Comparison of ENCODE assay signal across 26 cellular contexts in genomic region chr9:24132244-24132643, GRCh38.
"Had no signal": no experiment of that assay in that cellular context is flagged by ENCODE, and none has a peak within 500 bp of the region (broad histone marks: within the 10 kb centered on the region; RNA-seq: fewer than 3 reads in every experiment).

No MANE protein-coding gene starts in this region.

- ATAC-seq: effector memory CD8-positive, alpha-beta T cell; esophagus mucosa; foreskin keratinocyte; gastrocnemius medialis; gastroesophageal sphincter; heart left ventricle; heart right ventricle had no signal

- H3K27ac ChIP-seq: colonic mucosa, coronary artery, dorsolateral prefrontal cortex, epithelial cell of prostate, esophagus muscularis mucosa, esophagus squamous epithelium, foreskin keratinocyte, gastrocnemius medialis, gastroesophageal sphincter, heart left ventricle, heart right ventricle, hepatocyte had no signal

- H3K4me3 Mint-ChIP-seq: dendritic cell treated with granulocyte-macrophage colony-stimulating factor and Interleukin-4, amounts not matched to agents 40 ng/mL and 50 ng/mL, for 4 days; effector memory CD8-positive, alpha-beta T cell; endodermal cell had no signal

- H3K4me3 ChIP-seq: colonic mucosa, coronary artery, dorsolateral prefrontal cortex, esophagus muscularis mucosa, esophagus squamous epithelium, gastrocnemius medialis, gastroesophageal sphincter, heart left ventricle, heart right ventricle, hepatocyte had no signal

- H3K27ac Mint-ChIP-seq: dendritic cell treated with granulocyte-macrophage colony-stimulating factor and Interleukin-4, amounts not matched to agents 40 ng/mL and 50 ng/mL, for 4 days; effector memory CD8-positive, alpha-beta T cell; endodermal cell had no signal

- H3K4me1 Mint-ChIP-seq: endodermal cell had no signal

- DNase-seq: colonic mucosa; cortex of kidney; dermis blood vessel endothelial cell; dorsolateral prefrontal cortex; effector CD4-positive, alpha-beta T cell; effector CD8-positive, alpha-beta T cell; effector memory CD4-positive, alpha-beta T cell; effector memory CD8-positive, alpha-beta T cell; endodermal cell; erythroblast; esophagus squamous epithelium; foreskin fibroblast; foreskin keratinocyte; foreskin melanocyte; gastrocnemius medialis; glutamatergic neuron; head of caudate nucleus; heart left ventricle; heart right ventricle had no signal
